Comparison of ENCODE assay signal across 8 cellular contexts in genomic region chr1:3858231-3858981, GRCh38. TPM values are rescaled to one million over a fixed set of nuclear protein-coding genes. Genes with fewer than 3 reads are reported as not detected.
DNase-seq lines count a peak whose midpoint lies in the region; ATAC-seq and TF ChIP-seq lines count a peak whose summit lies in the region.

No MANE protein-coding gene starts in this region.

- peaks cover 44% of the 10 kb centered on the region for H3K79me2 ChIP-seq in osteoblast (ENCODE audit: insufficient read depth, low read length)

- TF ChIP-seq CTCF in WERI-Rb-1 (IDR thresholded peaks at IDR 0.05; ENCODE audit: low read depth, low read length), result peak; percentile 18; the same call in 1 of the 2 replicates
- TF ChIP-seq CTCF in fibroblast of the aortic adventitia (IDR thresholded peaks at IDR 0.05; ENCODE audit: insufficient read depth, low read length), result no peak
- peak; percentile 27 for TF ChIP-seq CTCF in osteoblast (IDR thresholded peaks at IDR 0.05; ENCODE audit: extremely low read depth, low read depth, low read length)

- peaks cover 4% of the 10 kb centered on the region for H3K36me3 ChIP-seq in CD4-positive, CD25-positive, alpha-beta regulatory T cell (ENCODE audit: control insufficient read depth, insufficient read depth, low read length)
- H3K36me3 ChIP-seq in WERI-Rb-1 (no peaks in the 10 kb centered on the region; the same call in 1 of the 2 replicates), osteoblast (ENCODE audit: insufficient read depth, low read length) (no peaks in the 10 kb centered on the region)

- no peaks in the 10 kb centered on the region for H3K9me3 ChIP-seq in CD4-positive, CD25-positive, alpha-beta regulatory T cell (ENCODE audit: control insufficient read depth in 2 of 2, low read length in 2 of 2)
- H3K9me3 ChIP-seq in WERI-Rb-1 (ENCODE audit: severe bottlenecking) (no peaks in the 10 kb centered on the region), osteoblast (ENCODE audit: low read depth, low read length) (no peaks in the 10 kb centered on the region)

- H3K4me3 Mint-ChIP-seq in CD4-positive, CD25-positive, alpha-beta regulatory T cell, result peak overlapping the region; percentile 70 to 99 (median 98)

- no peak overlapping the region for H3K27ac ChIP-seq in CD4-positive, CD25-positive, alpha-beta regulatory T cell (ENCODE audit: insufficient read depth, low read length, poor library complexity, severe bottlenecking)
- H3K27ac ChIP-seq in WERI-Rb-1, result no peak overlapping the region
- no peak overlapping the region for H3K27ac ChIP-seq in osteoblast (ENCODE audit: low read depth, low read length)

- peak in 1 of 3 donors; percentile 4 for DNase-seq in CD4-positive, CD25-positive, alpha-beta regulatory T cell
- DNase-seq in HK-2 (ENCODE audit: unreplicated experiment), result peak; percentile 27
- peak; percentile 25 for DNase-seq in WERI-Rb-1
- DNase-seq in fibroblast of the aortic adventitia (ENCODE audit: low read depth), result peak; percentile 15
- DNase-seq in osteoblast (ENCODE audit: insufficient read length, low spot score, missing footprints), result peak; percentile 96

- H3K36me3 Mint-ChIP-seq in CD4-positive, CD25-positive, alpha-beta regulatory T cell, result peaks cover 9% of the 10 kb centered on the region

- no peaks in the 10 kb centered on the region for H3K27me3 Mint-ChIP-seq in CD4-positive, CD25-positive, alpha-beta regulatory T cell

- no peaks in the 10 kb centered on the region for H3K27me3 ChIP-seq in CD4-positive, CD25-positive, alpha-beta regulatory T cell (ENCODE audit: control insufficient read depth, insufficient read depth, low read length)
- no peaks in the 10 kb centered on the region for H3K27me3 ChIP-seq in WERI-Rb-1 (ENCODE audit: insufficient read depth, low read depth, severe bottlenecking)
- H3K27me3 ChIP-seq in osteoblast (ENCODE audit: insufficient read depth, low read length), result no peaks in the 10 kb centered on the region

- no peak for ATAC-seq in CD4-positive, CD25-positive, alpha-beta regulatory T cell (ENCODE audit: low read depth in 2 of 2)
- no peak for ATAC-seq in GM21737 (IDR thresholded peaks at IDR 0.05; ENCODE audit: unreplicated experiment)
- no peak for ATAC-seq in GM21367 (IDR thresholded peaks at IDR 0.05; ENCODE audit: unreplicated experiment)
- ATAC-seq in GM18505 (IDR thresholded peaks at IDR 0.05; ENCODE audit: unreplicated experiment), result no peak

- peaks cover 0 to 2% (median 0%) of the 10 kb centered on the region in 7 donors for H3K9me3 Mint-ChIP-seq in CD4-positive, CD25-positive, alpha-beta regulatory T cell

- peak overlapping the region in 2 of 3 donors; percentile 62 to 83 for H3K27ac Mint-ChIP-seq in CD4-positive, CD25-positive, alpha-beta regulatory T cell

- TF ChIP-seq POLR2A in GM18505 (IDR thresholded peaks at IDR 0.05; ENCODE audit: borderline replicate concordance, extremely low read depth, insufficient read depth, insufficient read length), result no peak

- peak overlapping the region; percentile 19 for H3K4me3 ChIP-seq in CD4-positive, CD25-positive, alpha-beta regulatory T cell (ENCODE audit: low read depth, low read length)
- H3K4me3 ChIP-seq in WERI-Rb-1 (ENCODE audit: low read depth, low read length) (peak overlapping the region; percentile 80; the same call in 1 of the 2 replicates), fibroblast of the aortic adventitia (ENCODE audit: low read depth, low read length) (peak overlapping the region; percentile 98), osteoblast (ENCODE audit: insufficient read depth, low read length) (peak overlapping the region; percentile 100)

- peak overlapping the region; percentile 98 for H2AFZ ChIP-seq in osteoblast (ENCODE audit: low read length)

- H3K4me2 ChIP-seq in osteoblast (ENCODE audit: insufficient read depth, low read length), result peak overlapping the region; percentile 85

- H3K4me1 ChIP-seq in CD4-positive, CD25-positive, alpha-beta regulatory T cell (ENCODE audit: control insufficient read depth, insufficient read depth, low read length, poor library complexity, severe bottlenecking), result peaks cover 28% of the 10 kb centered on the region
- peaks cover 12% of the 10 kb centered on the region for H3K4me1 ChIP-seq in osteoblast (ENCODE audit: insufficient read depth, low read length)

- H4K20me1 ChIP-seq in osteoblast (ENCODE audit: insufficient read depth, low read length), result peaks cover 30% of the 10 kb centered on the region

- H3K4me1 Mint-ChIP-seq in CD4-positive, CD25-positive, alpha-beta regulatory T cell, result peaks cover 6 to 52% (median 26%) of the 10 kb centered on the region in 4 donors

RNA-seq across cellular contexts. Expression of gene DFFB, which starts 1.1 kb away (rescaled TPM):
- 15.4 TPM for total RNA-seq in CD4-positive, CD25-positive, alpha-beta regulatory T cell
- polyA plus RNA-seq in CD4-positive, CD25-positive, alpha-beta regulatory T cell, result 10 to 100 TPM; 11.2 to 14.4 (median 12.6) TPM
- total RNA-seq in fibroblast of the aortic adventitia (ENCODE audit: low replicate concordance) (3.6 and 7.8 TPM in 2 replicates), osteoblast (5.1 and 8.3 TPM in 2 replicates)

RNA-seq across cellular contexts. Expression of gene CEP104, which starts 1.4 kb away (rescaled TPM):
- 42.3 TPM for total RNA-seq in CD4-positive, CD25-positive, alpha-beta regulatory T cell
- polyA plus RNA-seq in CD4-positive, CD25-positive, alpha-beta regulatory T cell, result 10 to 100 TPM; 13.5 to 18.8 (median 14.5) TPM
- 16.9 and 24.9 TPM in 2 replicates for total RNA-seq in fibroblast of the aortic adventitia (ENCODE audit: low replicate concordance)
- total RNA-seq in osteoblast, result 21.5 and 21.7 TPM in 2 replicates

RNA-seq across cellular contexts. Expression of gene C1orf174, which starts 41.7 kb away (rescaled TPM):
- total RNA-seq in CD4-positive, CD25-positive, alpha-beta regulatory T cell, result 15.4 TPM
- 10 to 100 TPM; 22.0 to 33.3 (median 26.9) TPM for polyA plus RNA-seq in CD4-positive, CD25-positive, alpha-beta regulatory T cell
- total RNA-seq in fibroblast of the aortic adventitia (ENCODE audit: low replicate concordance), result 13.5 and 35.3 TPM in 2 replicates
- total RNA-seq in osteoblast, result 27.1 and 29.3 TPM in 2 replicates

Comparison
In these comparisons a context has a peak if more than half of its experiments do, and no peak if none do; other contexts are left out.
1. H3K4me3 ChIP-seq: peak in every context shown above with its lines; median percentile 100 in osteoblast; 98 in fibroblast of the aortic adventitia; 80 in WERI-Rb-1; 19 in CD4-positive, CD25-positive, alpha-beta regulatory T cell.